In genomic region chr19:8608858-8609209, GRCh38 we compare ENCODE assay signal across 9 cellular contexts. TPM values are rescaled to one million over a fixed set of nuclear protein-coding genes. Genes with fewer than 3 reads are reported as not detected.
DNase-seq lines count a peak whose midpoint lies in the region; ATAC-seq and TF ChIP-seq lines count a peak whose summit lies in the region.
"Had no signal": no experiment of that assay in that cellular context is flagged by ENCODE, and none has a peak within 500 bp of the region (broad histone marks: within the 10 kb centered on the region; RNA-seq: fewer than 3 reads in every experiment).

No MANE protein-coding gene starts in this region.

- no peaks in the 10 kb centered on the region for H3K4me1 ChIP-seq in HEK293 (ENCODE audit: control insufficient read depth, insufficient read depth, low read length)

- peak overlapping the region; percentile 94 for H3K4me3 Mint-ChIP-seq in activated T-helper 17 cell treated with anti-CD3 and anti-CD28 coated beads, Interleukin-2, amount 50 U/mL, for 72 hours

- no peak for DNase-seq in germinal center (ENCODE audit: low spot score)
- no peak for DNase-seq in NCI-H526 (lab: John Stamatoyannopoulos, UW)
- DNase-seq: NCI-H1417 treated with DMSO at 0.1 percent for 48 hours had no signal

- H3K27ac ChIP-seq in HEK293 (ENCODE audit: extremely low read depth, low read depth, low read length) (no peak overlapping the region), skin epidermis (peak overlapping the region in 16 of 21 experiments; percentile 31 to 93 (median 82))

- H3K27me3 Mint-ChIP-seq in activated T-helper 17 cell treated with anti-CD3 and anti-CD28 coated beads, Interleukin-2, amount 50 U/mL, for 72 hours: peaks cover 5% of the 10 kb centered on the region

- POLR2A ChIA-PET in HEK293 (lab: Yijun Ruan, JAX): interaction anchor here (0.6 kb wide), 1 partner anchor 218 kb away, joined by 5 read pairs; the partner anchor contains the start of gene RAB11B

- H3K4me1 Mint-ChIP-seq in activated T-helper 17 cell treated with anti-CD3 and anti-CD28 coated beads, Interleukin-2, amount 50 U/mL, for 72 hours: peaks cover 19% of the 10 kb centered on the region

- CTCF ChIA-PET in HEK293 (lab: Yijun Ruan, JAX): interaction anchor here (0.5 kb wide), 1 partner anchor 34 kb away, joined by 3 read pairs; no protein-coding TSS in a partner anchor

- no peaks in the 10 kb centered on the region for H3K9me3 ChIP-seq in HEK293 (ENCODE audit: control insufficient read depth, insufficient read depth, low read depth, low read length)

- peaks cover 0 to 7% of the 10 kb centered on the region in 2 experiments; a peak in 2 of 3 replicates for H3K36me3 ChIP-seq in HEK293 (ENCODE audit: control insufficient read depth in 2 of 2, insufficient read depth in 1 of 2, low read length in 2 of 2)

- no peaks in the 10 kb centered on the region for H3K36me3 Mint-ChIP-seq in activated T-helper 17 cell treated with anti-CD3 and anti-CD28 coated beads, Interleukin-2, amount 50 U/mL, for 72 hours (ENCODE audit: low read depth)

- ATAC-seq in activated T-helper 17 cell treated with anti-CD3 and anti-CD28 coated beads, Interleukin-2, amount 50 U/mL, for 72 hours (replicated peaks): no peak
- no peak for ATAC-seq in GM19351 (IDR thresholded peaks at IDR 0.05; ENCODE audit: unreplicated experiment)

- H3K9me3 Mint-ChIP-seq in activated T-helper 17 cell treated with anti-CD3 and anti-CD28 coated beads, Interleukin-2, amount 50 U/mL, for 72 hours: no peaks in the 10 kb centered on the region

- H3K27ac Mint-ChIP-seq in activated T-helper 17 cell treated with anti-CD3 and anti-CD28 coated beads, Interleukin-2, amount 50 U/mL, for 72 hours: peak overlapping the region; percentile 39

- H3K4me3 ChIP-seq in HEK293 (ENCODE audit: low read depth, low read length) (no peak overlapping the region), iPS-11a (ENCODE audit: low read depth, low read length) (peak overlapping the region; percentile 96), skin epidermis (peak overlapping the region in 6 of 7 experiments; percentile 27 to 55 (median 46))

- TF ChIP-seq CTCF in HEK293 (tag by site-specific recombination; IDR thresholded peaks at IDR 0.05): no peak

TF ChIP-seq in HEK293, 187 proteins besides CTCF, POLR2A, EP300 and RAD21:
- peak; percentile 20; the same call in 1 of the 2 replicates for TF ChIP-seq ZNF600 (tag by site-specific recombination; IDR thresholded peaks at IDR 0.05)
- 0 out of 2 replicates have a peak, but pooled peaks have one; percentile 32 for TF ChIP-seq ZNF639 (tag by site-specific recombination; IDR thresholded peaks at IDR 0.05)
- peak; percentile 12; the same call in 1 of the 2 replicates for TF ChIP-seq ZNF398 (tag by site-specific recombination; IDR thresholded peaks at IDR 0.05)
- peak; percentile 12; the same call in 1 of the 2 replicates for TF ChIP-seq ZNF449 (tag by site-specific recombination; IDR thresholded peaks at IDR 0.05)
- no peak for TF ChIP-seq ZNF521 (tag by site-specific recombination; IDR thresholded peaks at IDR 0.05)
- no peak for TF ChIP-seq ZBTB17 (tag by site-specific recombination; IDR thresholded peaks at IDR 0.05)
- TF ChIP-seq ZBTB21 (tag by site-specific recombination; IDR thresholded peaks at IDR 0.05): no peak
- TF ChIP-seq ZBTB48 (tag by site-specific recombination; IDR thresholded peaks at IDR 0.05): 0 out of 2 replicates have a peak, but pooled peaks have one; percentile 36
- 0 out of 2 replicates have a peak, but pooled peaks have one; percentile 59 for TF ChIP-seq ZBTB7A (tag by site-specific recombination; IDR thresholded peaks at IDR 0.05; ENCODE audit: low read depth)

RNA-seq across cellular contexts. Expression of gene ADAMTS10, which starts 1.7 kb away (rescaled TPM):
- total RNA-seq in activated T-helper 17 cell treated with anti-CD3 and anti-CD28 coated beads, Interleukin-2, amount 50 U/mL, for 72 hours: 1 to 10 TPM; 2.5 to 7.4 TPM

RNA-seq across cellular contexts. Expression of gene NFILZ, which starts 21.6 kb away (rescaled TPM):
- total RNA-seq in activated T-helper 17 cell treated with anti-CD3 and anti-CD28 coated beads, Interleukin-2, amount 50 U/mL, for 72 hours: not detected
- total RNA-seq: dermis microvascular lymphatic vessel endothelial cell had no signal

RNA-seq across cellular contexts. Expression of gene MYO1F, which starts 31.6 kb away (rescaled TPM):
- 100 to 1,000 TPM in 1 of 2 donors, 10 to 100 TPM in 1; 68.7 to 134 TPM for total RNA-seq in activated T-helper 17 cell treated with anti-CD3 and anti-CD28 coated beads, Interleukin-2, amount 50 U/mL, for 72 hours
